Comparison of ENCODE assay signal across 32 cellular contexts in genomic region chr5:57402761-57403160, GRCh38.
"Had no signal": no experiment of that assay in that cellular context is flagged by ENCODE, and none has a peak within 500 bp of the region (broad histone marks: within the 10 kb centered on the region; RNA-seq: fewer than 3 reads in every experiment).

No MANE protein-coding gene starts in this region.

- H3K4me3 ChIP-seq: adrenal gland, body of pancreas, breast epithelium had no signal

- H3K36me3 ChIP-seq: adrenal gland, brain microvascular endothelial cell, breast epithelium had no signal

- H3K9me3 ChIP-seq: adrenal gland, body of pancreas, breast epithelium had no signal

- H3K27me3 ChIP-seq: adrenal gland, body of pancreas, brain microvascular endothelial cell, breast epithelium had no signal

- DNase-seq: activated B cell treated with CpG ODN at 0.5 μM for 24 hours; activated CD4-positive, alpha-beta memory T cell treated with anti-CD3 and anti-CD28 coated beads for 36 hours; activated CD4-positive, alpha-beta T cell treated with anti-CD3 and anti-CD28 coated beads for 4 hours; activated CD4-positive, alpha-beta T cell treated with anti-CD3 and anti-CD28 coated beads, Interleukin-2, amount 10 ng/mL, durations not matched to agents 24 days and 14 days; activated CD4-positive, alpha-beta T cell treated with anti-CD3 and anti-CD28 coated beads, Interleukin-2, amount 50 U/mL, for 1 hour; activated CD4-positive, alpha-beta T cell treated with anti-CD3 and anti-CD28 coated beads, Interleukin-2, amount 50 U/mL, for 4 hours; activated CD4-positive, CD25-positive, alpha-beta regulatory T cell treated with anti-CD3 and anti-CD28 coated beads, Interleukin-2, amount 50 U/mL, for 72 hours; activated CD8-positive, alpha-beta memory T cell treated with anti-CD3 and anti-CD28 coated beads, Interleukin-2, amount 50 U/mL, for 4 hours; activated CD8-positive, alpha-beta T cell treated with anti-CD3 and anti-CD28 coated beads for 36 hours; activated effector memory CD4-positive, alpha-beta T cell treated with anti-CD3 and anti-CD28 coated beads, Interleukin-2, amount 50 U/mL, for 16 hours; activated gamma-delta T cell treated with Interleukin-2 at 50 U/mL for 16 hours; activated naive CD4-positive, alpha-beta T cell; activated naive CD4-positive, alpha-beta T cell treated with anti-CD3 and anti-CD28 coated beads for 36 hours; activated naive CD4-positive, alpha-beta T cell treated with anti-CD3 and anti-CD28 coated beads, Interleukin-2, amount 50 U/mL, for 16 hours; activated naive CD8-positive, alpha-beta T cell treated with anti-CD3 and anti-CD28 coated beads for 36 hours; activated T-cell treated with anti-CD3 and anti-CD28 coated beads for 4 hours; activated T-cell treated with anti-CD3 and anti-CD28 coated beads, Interleukin-2, amount 50 U/mL, for 1 hour; activated T-cell treated with anti-CD3 and anti-CD28 coated beads, Interleukin-2, amount 50 U/mL, for 4 hours; activated T-cell treated with anti-CD3 and anti-CD28 coated beads, Interleukin-2, amount 50 U/mL, for 72 hours; adrenal gland; amniotic stem cell; aorta; body of pancreas; brain microvascular endothelial cell; central memory CD4-positive, alpha-beta T cell; T-helper 1 cell; T-helper 2 cell; T-helper 9 cell had no signal

- ATAC-seq: activated CD8-positive, alpha-beta T cell treated with anti-CD3 and anti-CD28 coated beads for 36 hours; activated naive CD4-positive, alpha-beta T cell treated with anti-CD3 and anti-CD28 coated beads, Interleukin-2, amount 50 U/mL, for 72 hours; activated T-cell treated with anti-CD3 and anti-CD28 coated beads, Interleukin-2, amount 50 U/mL, for 4 hours; activated T-cell treated with anti-CD3 and anti-CD28 coated beads, Interleukin-2, amount 50 U/mL, for 72 hours; activated T-helper 17 cell treated with anti-CD3 and anti-CD28 coated beads, Interleukin-2, amount 50 U/mL, for 72 hours; body of pancreas had no signal

- H3K27ac ChIP-seq: adrenal gland, body of pancreas, brain microvascular endothelial cell, breast epithelium, VCaP had no signal
